In the genomic region with DNA sequence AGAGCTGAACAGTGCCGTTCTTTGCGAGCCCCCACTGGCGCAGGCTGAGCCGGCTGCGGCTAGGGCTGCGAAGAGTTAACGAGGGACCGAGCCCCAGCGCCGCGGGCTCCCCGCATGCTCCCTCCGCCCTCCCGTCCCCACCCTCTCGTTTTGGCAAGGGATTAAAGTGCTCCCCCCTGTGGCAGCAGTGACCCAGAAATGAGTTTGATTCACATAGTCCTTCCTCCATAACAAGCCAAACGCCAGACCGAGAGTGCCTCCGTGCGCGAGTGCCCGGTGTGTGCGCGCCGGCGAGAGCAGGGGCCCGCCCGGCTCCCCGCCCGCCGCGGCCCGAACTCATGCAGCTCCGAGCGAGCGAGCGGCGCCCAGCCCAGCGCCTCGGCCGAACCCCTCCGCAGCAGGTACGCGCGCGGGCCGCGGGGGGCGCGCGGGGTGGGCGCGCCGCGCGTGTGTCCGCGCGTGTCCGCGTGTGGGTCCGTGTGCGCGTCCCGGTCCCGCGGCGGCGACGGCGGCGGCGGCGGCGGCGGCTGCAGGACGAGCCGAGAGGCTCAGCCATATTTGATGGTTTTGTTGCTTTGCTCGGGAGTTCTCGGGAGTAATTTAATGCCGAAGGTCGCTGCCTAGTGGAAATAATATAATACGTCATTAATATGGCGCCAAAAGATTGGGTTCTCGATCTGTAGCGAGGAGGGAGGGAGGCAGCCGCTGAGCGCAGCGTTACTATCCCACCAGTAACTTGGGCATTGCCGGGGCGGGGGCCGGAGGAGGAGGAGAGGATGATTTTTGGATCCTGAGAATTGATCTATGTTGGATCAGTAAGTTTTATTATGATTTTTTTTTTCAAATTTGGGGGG, we compare ENCODE assay signal across 8 cellular contexts. TPM values are rescaled to one million over a fixed set of nuclear protein-coding genes. Genes with fewer than 3 reads are reported as not detected.
DNase-seq lines count a peak whose midpoint lies in the region; TF ChIP-seq lines count a peak whose summit lies in the region.

A gene (plus strand): TSS at position 224 of the 854 bp plus-strand sequence. CDS start 22,059 bp downstream, outside the sequence.

- H3K4me3 Mint-ChIP-seq in HFFc6: peak within 1 kb of the TSS; percentile 97
- H3K4me3 Mint-ChIP-seq in activated naive CD4-positive, alpha-beta T cell treated with anti-CD3 and anti-CD28 coated beads, Interleukin-2, amount 10 ng/mL, durations not matched to agents 7 days and 5 days: peak within 1 kb of the TSS; percentile 98

- H3K9me3 Mint-ChIP-seq in HFFc6: no peaks in the 10 kb centered on the region
- no peaks in the 10 kb centered on the region for H3K9me3 Mint-ChIP-seq in activated naive CD4-positive, alpha-beta T cell treated with anti-CD3 and anti-CD28 coated beads, Interleukin-2, amount 10 ng/mL, durations not matched to agents 7 days and 5 days

- peaks cover 12% of the 10 kb centered on the region for H3K4me1 ChIP-seq in suprapubic skin

- H3K36me3 Mint-ChIP-seq in HFFc6 (ENCODE audit: low read depth): no peaks in the 10 kb centered on the region
- peaks cover 4% of the 10 kb centered on the region for H3K36me3 Mint-ChIP-seq in activated naive CD4-positive, alpha-beta T cell treated with anti-CD3 and anti-CD28 coated beads, Interleukin-2, amount 10 ng/mL, durations not matched to agents 7 days and 5 days

- peaks cover 2% of the 10 kb centered on the region for H3K27me3 Mint-ChIP-seq in HFFc6 (ENCODE audit: insufficient read depth)
- H3K27me3 Mint-ChIP-seq in activated naive CD4-positive, alpha-beta T cell treated with anti-CD3 and anti-CD28 coated beads, Interleukin-2, amount 10 ng/mL, durations not matched to agents 7 days and 5 days: no peaks in the 10 kb centered on the region

- no peaks in the 10 kb centered on the region for H3K36me3 ChIP-seq in suprapubic skin

- CTCF ChIA-PET in activated naive CD4-positive, alpha-beta T cell treated with anti-CD3 and anti-CD28 coated beads, Interleukin-2, amount 10 ng/mL, durations not matched to agents 7 days and 5 days (lab: Charles Lee): interaction anchor here (0.8 to 1.2 kb wide), 3 partner anchors 9 to 236 kb away, joined by 3 to 5 read pairs (median 5); no protein-coding TSS in a partner anchor

- TF ChIP-seq CTCF in HFFc6 (IDR thresholded peaks at IDR 0.05) (peak; percentile 80), suprapubic skin (IDR thresholded peaks at IDR 0.05) (peak; percentile 8 to 50)

- H3K9me3 ChIP-seq in suprapubic skin: no peaks in the 10 kb centered on the region

- peak within 1 kb of the TSS; percentile 89 for H3K4me3 ChIP-seq in GM08714 (ENCODE audit: low read length)
- peak within 1 kb of the TSS; percentile 76 for H3K4me3 ChIP-seq in suprapubic skin

- no peak for TF ChIP-seq EP300 in suprapubic skin (IDR thresholded peaks at IDR 0.05)

- peak; percentile 95 for DNase-seq in HFFc6
- DNase-seq in NAMALWA (ENCODE audit: low spot score): peak; percentile 97
- peak; percentile 90 for DNase-seq in SK-N-DZ (ENCODE audit: low spot score)
- peak; percentile 95 for DNase-seq in activated naive CD4-positive, alpha-beta T cell treated with anti-CD3 and anti-CD28 coated beads, Interleukin-2, amount 10 ng/mL, durations not matched to agents 7 days and 5 days
- peak; percentile 86 for DNase-seq in germinal center (ENCODE audit: low spot score)
- DNase-seq in nucleus accumbens (lab: John Stamatoyannopoulos, UW): peak; percentile 32 to 94 (median 85)
- peak; percentile 91 to 94 for DNase-seq in suprapubic skin (ENCODE audit: low spot score in 2 of 2)

- no peaks in the 10 kb centered on the region for H3K27me3 ChIP-seq in suprapubic skin

- peaks cover 23% of the 10 kb centered on the region for H3K4me1 Mint-ChIP-seq in HFFc6 (ENCODE audit: low read depth)
- peaks cover 13% of the 10 kb centered on the region for H3K4me1 Mint-ChIP-seq in activated naive CD4-positive, alpha-beta T cell treated with anti-CD3 and anti-CD28 coated beads, Interleukin-2, amount 10 ng/mL, durations not matched to agents 7 days and 5 days

- peak within 1 kb of the TSS; percentile 94 for H3K27ac Mint-ChIP-seq in HFFc6
- peak within 1 kb of the TSS; percentile 100 for H3K27ac Mint-ChIP-seq in activated naive CD4-positive, alpha-beta T cell treated with anti-CD3 and anti-CD28 coated beads, Interleukin-2, amount 10 ng/mL, durations not matched to agents 7 days and 5 days

- H3K27ac ChIP-seq in suprapubic skin: peak within 1 kb of the TSS; percentile 94

- peak in 1 of 2 donors; percentile 69 for TF ChIP-seq POLR2A in suprapubic skin (IDR thresholded peaks at IDR 0.05)

- WGBS in suprapubic skin: 2% methylated on average over 39 of the region's 91 CpGs

RNA-seq across cellular contexts. Expression of the gene that starts here (rescaled TPM):
- 10 to 100 TPM; 23.2 to 32.4 (median 26.6) TPM for total RNA-seq in HFFc6 (2021; fragmentation: NEBNext Ultra II Directional; extraction: Animal tissue kit (Norgen Biotek cat#: 25700))
- 19.5 and 23.8 TPM in 2 replicates for polyA plus RNA-seq in SK-N-DZ (2014; cell fraction: cytosol; rRNA removed)
- 15.8 and 19.6 TPM in 2 replicates for polyA plus RNA-seq in SK-N-DZ (2014; cell fraction: nucleus; rRNA removed)
- total RNA-seq in suprapubic skin: 10 to 100 TPM; 14.0 to 38.5 (median 26.0) TPM

Comparison
In these comparisons a context has a peak if more than half of its experiments do, and no peak if none do; other contexts are left out.
1. Peak in every context shown above with its lines: DNase-seq, H3K4me3 ChIP-seq and H3K27ac ChIP-seq.